22 cellular contexts compared by ENCODE assay signal in the genomic region with DNA sequence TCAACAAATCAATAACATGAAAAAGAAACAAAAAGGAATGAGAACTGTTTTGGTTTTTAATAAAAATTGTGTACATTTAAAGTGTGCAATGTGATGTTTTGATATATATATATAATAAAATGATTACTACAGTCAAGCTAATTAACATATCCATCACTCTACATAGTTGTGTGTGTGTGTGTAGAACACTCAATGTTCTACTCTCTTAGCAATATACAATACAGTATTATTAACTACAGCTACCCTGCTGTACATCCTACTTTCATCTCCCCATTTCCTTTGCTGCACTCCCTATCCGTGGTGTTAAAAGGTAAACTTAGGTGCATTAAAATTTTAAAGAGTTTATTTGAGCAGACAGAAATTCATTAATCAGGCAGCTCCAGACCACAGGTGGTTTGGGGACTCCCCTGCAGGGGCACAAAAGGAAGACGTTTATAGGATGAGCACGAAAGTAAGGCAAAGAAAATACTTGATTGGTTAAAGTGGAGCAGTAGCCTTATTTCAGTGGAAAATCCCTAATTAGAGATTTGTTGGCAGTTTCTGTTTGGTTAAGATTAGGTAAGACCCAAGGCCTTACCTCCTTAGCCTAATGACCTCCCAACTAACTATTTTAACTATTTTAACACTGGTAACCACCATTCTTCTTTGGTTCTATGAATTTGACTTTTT.
DNase-seq lines count a peak whose midpoint lies in the region; ATAC-seq, FAIRE-seq and TF ChIP-seq lines count a peak whose summit lies in the region.
"Had no signal": no experiment of that assay in that cellular context is flagged by ENCODE, and none has a peak within 500 bp of the region (broad histone marks: within the 10 kb centered on the region; RNA-seq: fewer than 3 reads in every experiment).

No MANE protein-coding gene starts in this region.

- H4K20me1 ChIP-seq in GM12878 (ENCODE audit: control insufficient read depth, insufficient read depth), result no peaks in the 10 kb centered on the region

- H3K36me3 Mint-ChIP-seq in CD4-positive, alpha-beta T cell (ENCODE audit: low read depth), result peaks cover 15% of the 10 kb centered on the region
- peaks cover 2 to 14% (median 3%) of the 10 kb centered on the region in 3 donors for H3K36me3 Mint-ChIP-seq in CD8-positive, alpha-beta memory T cell
- H3K36me3 Mint-ChIP-seq in natural killer cell, result peaks cover 14% of the 10 kb centered on the region
- H3K36me3 Mint-ChIP-seq: CD14-positive monocyte had no signal

- H3K27me3 ChIP-seq in CD4-positive, alpha-beta T cell (ENCODE audit: control insufficient read depth, insufficient read depth, low read length), result no peaks in the 10 kb centered on the region
- H3K27me3 ChIP-seq in CD8-positive, alpha-beta memory T cell (ENCODE audit: insufficient read depth, low read length, poor library complexity, severe bottlenecking), result no peaks in the 10 kb centered on the region
- no peaks in the 10 kb centered on the region for H3K27me3 ChIP-seq in GM12878 (replicated peaks in 1 of 2; ENCODE audit: control insufficient read depth in 2 of 2, insufficient read depth in 2 of 2, low read length in 1 of 2)

- peaks cover 11% of the 10 kb centered on the region for H3K9me3 ChIP-seq in CD4-positive, alpha-beta T cell (ENCODE audit: control insufficient read depth, low read length)
- H3K9me3 ChIP-seq in CD8-positive, alpha-beta memory T cell (ENCODE audit: low read length), result no peaks in the 10 kb centered on the region
- no peaks in the 10 kb centered on the region; the same call in 2 of the 3 replicates for H3K9me3 ChIP-seq in GM12878 (replicated peaks; ENCODE audit: control insufficient read depth, insufficient read depth, low read length)

- RAD21 ChIA-PET in GM12878 (lab: Charles Lee; ENCODE audit: unreplicated experiment), result interaction anchor here (1.5 to 1.7 kb wide), 2 partner anchors 11 to 62 kb away, joined by 7 to 9 read pairs; no protein-coding TSS in a partner anchor

- ATAC-seq in CD4-positive, alpha-beta T cell (ENCODE audit: poor library complexity), result peak; percentile 50
- ATAC-seq in GM12878 (peak; percentile 89), natural killer cell (peak in 2 of 3 donors; percentile 29 to 43)
- ATAC-seq: HCT116, K562 had no signal

- intact Hi-C loops in CD4-positive, alpha-beta T cell (cut with DNase I, micrococcal nuclease), result loop anchor here (5.0 kb wide), 3 partner anchors 42 to 63 kb away; a partner anchor contains a TSS
- intact Hi-C loops in GM12878 (cut with micrococcal nuclease; ENCODE audit: unreplicated experiment), result loop anchor here (5.0 to 10.0 kb wide), 2 partner anchors 62 to 150 kb away; no protein-coding TSS in a partner anchor
- intact Hi-C loops in natural killer cell (cut with micrococcal nuclease), result no loop called here

- no peaks in the 10 kb centered on the region for H3K79me2 ChIP-seq in GM12878 (ENCODE audit: control insufficient read depth, insufficient read depth, low read length)

- POLR2A ChIA-PET in CD4-positive, alpha-beta T cell (lab: Charles Lee), result interaction anchor here (1.2 to 3.7 kb wide), 7 partner anchors 23 to 164 kb away, joined by 4 to 29 read pairs (median 7); a partner anchor contains a TSS
- POLR2A ChIA-PET in CD8-positive, alpha-beta memory T cell (lab: Charles Lee), result no interaction called here
- POLR2A ChIA-PET in GM12878 (lab: Charles Lee), result no interaction called here

- H3K9me3 Mint-ChIP-seq in CD4-positive, alpha-beta T cell, result peaks cover 8% of the 10 kb centered on the region
- peaks cover 8 to 21% (median 18%) of the 10 kb centered on the region in 5 donors for H3K9me3 Mint-ChIP-seq in CD8-positive, alpha-beta memory T cell
- H3K9me3 Mint-ChIP-seq in natural killer cell, result peaks cover 0 to 7% of the 10 kb centered on the region in 2 donors

- peak overlapping the region; percentile 86 for H3K27ac Mint-ChIP-seq in CD4-positive, alpha-beta T cell
- H3K27ac Mint-ChIP-seq in CD8-positive, alpha-beta memory T cell, result peak overlapping the region in 7 of 8 donors; percentile 28 to 89 (median 70)
- peak overlapping the region; percentile 28 to 32 for H3K27ac Mint-ChIP-seq in natural killer cell

- H3K4me3 Mint-ChIP-seq in CD4-positive, alpha-beta T cell, result peak overlapping the region; percentile 65
- peak overlapping the region in 5 of 7 donors; percentile 32 to 71 (median 47) for H3K4me3 Mint-ChIP-seq in CD8-positive, alpha-beta memory T cell
- H3K4me3 Mint-ChIP-seq in natural killer cell, result no peak overlapping the region
- H3K4me3 Mint-ChIP-seq: CD14-positive monocyte had no signal

- no peak overlapping the region for H3K4me3 ChIP-seq in CD8-positive, alpha-beta memory T cell (ENCODE audit: low read length)
- H3K4me3 ChIP-seq in GM12878, result no peak overlapping the region
- H3K4me3 ChIP-seq: GM23248, K562 had no signal

- no TSS peak for BruUV-seq in GM12878 (replicated peaks; lab: Mats Ljungman, UMichigan)

- no peak for TF ChIP-seq CTCF in CD4-positive, alpha-beta T cell (IDR thresholded peaks at IDR 0.05)
- TF ChIP-seq CTCF in GM12878 (IDR thresholded peaks at IDR 0.05 in 2 of 3, conservative IDR thresholded peaks at IDR 0.05 in 1 of 3; ENCODE audit: control insufficient read depth in 2 of 3, extremely low read depth in 1 of 3, insufficient read depth in 1 of 3, low read depth in 3 of 3, low read length in 3 of 3) (no peak), natural killer cell (IDR thresholded peaks at IDR 0.05) (no peak)

- no peak for TF ChIP-seq POLR2A in GM12878 (IDR thresholded peaks at IDR 0.05; ENCODE audit: low read depth, low read length)

- H3K4me2 ChIP-seq in GM12878 (ENCODE audit: control insufficient read depth, insufficient read depth), result no peak overlapping the region

- H3K27ac ChIP-seq in CD4-positive, alpha-beta T cell (ENCODE audit: low read depth, low read length), result no peak overlapping the region
- H3K27ac ChIP-seq in CD8-positive, alpha-beta memory T cell (ENCODE audit: low read depth, low read length), result no peak overlapping the region
- H3K27ac ChIP-seq in GM12878 (ENCODE audit: control insufficient read depth, insufficient read depth), result no peak overlapping the region
- H3K27ac ChIP-seq: GM23248 had no signal

- WGBS in GM12878 (ENCODE audit: insufficient coverage, insufficient replicate concordance, low lambda C conversion rate, missing lambda C conversion rate), result 24% methylated on average over 3 of the region's 3 CpGs

- TF ChIP-seq RAD21 in GM12878 (IDR thresholded peaks at IDR 0.05; ENCODE audit: insufficient read depth, low read depth, low read length), result no peak

- no peak overlapping the region for H2AFZ ChIP-seq in GM12878 (ENCODE audit: control insufficient read depth, low read depth, low read length)
- H2AFZ ChIP-seq: GM23248 had no signal

- H3K4me1 Mint-ChIP-seq in CD4-positive, alpha-beta T cell (ENCODE audit: low read depth), result peaks cover 56% of the 10 kb centered on the region
- H3K4me1 Mint-ChIP-seq in CD8-positive, alpha-beta memory T cell, result peaks cover 45 to 50% (median 50%) of the 10 kb centered on the region in 3 donors
- H3K4me1 Mint-ChIP-seq in natural killer cell, result peaks cover 15 to 31% of the 10 kb centered on the region in 2 donors
- H3K4me1 Mint-ChIP-seq: CD14-positive monocyte had no signal

- no peaks in the 10 kb centered on the region for H3K36me3 ChIP-seq in CD8-positive, alpha-beta memory T cell (ENCODE audit: insufficient read depth, low read length)
- no peaks in the 10 kb centered on the region for H3K36me3 ChIP-seq in GM12878 (ENCODE audit: control insufficient read depth in 2 of 2, insufficient read depth in 2 of 2, low read length in 1 of 2)

- TF ChIP-seq EP300 in GM12878 (IDR thresholded peaks at IDR 0.05; ENCODE audit: borderline replicate concordance in 1 of 2, control insufficient read depth in 1 of 2, low read depth in 2 of 2, low read length in 2 of 2), result no peak

- no peak for FAIRE-seq in GM12878 (lab: Jason Lieb, UNC)
- FAIRE-seq: K562 had no signal

- in situ Hi-C loops in GM12878 (cut with MboI), result no loop called here

- no peak for DNase-seq in CD4-positive, alpha-beta T cell
- DNase-seq in CD8-positive, alpha-beta memory T cell, result no peak
- DNase-seq in GM12878 (ENCODE audit: low read depth, low spot score), result no peak
- no peak for DNase-seq in natural killer cell
- DNase-seq in SIG-M5 treated with dmso at 0.1 percent for 504 hours (lab: John Stamatoyannopoulos, UW; ENCODE audit: unreplicated experiment), result no peak
- DNase-seq in NCI-H774 (lab: John Stamatoyannopoulos, UW), result no peak
- no peak for DNase-seq in DMS79 treated with DMSO at 0.1 percent for 48 hours (lab: John Stamatoyannopoulos, UW)
- DNase-seq: Calu3; DMS53; MV-4-11; NCI-H1417; NCI-H2029; NCI-H2171; NCI-H446; NCI-H69; NK-92 treated with Interleukin-12 subunit alpha and Interleukin-12 subunit beta, amount 100 ng/mL, for 24 hours; RPMI8226; SIG-M5 had no signal

- SMC1A ChIA-PET in GM12878 (lab: Charles Lee; ENCODE audit: uncharacterized antibody, unreplicated experiment), result interaction anchor here (1.4 to 1.8 kb wide), 3 partner anchors 10 to 64 kb away, joined by 3 to 5 read pairs (median 5); no protein-coding TSS in a partner anchor

- no peak overlapping the region for H3K9ac ChIP-seq in GM12878 (ENCODE audit: control insufficient read depth, insufficient read depth, low read length)
- H3K9ac ChIP-seq: GM23248 had no signal

- no peaks in the 10 kb centered on the region for H3K27me3 Mint-ChIP-seq in CD4-positive, alpha-beta T cell
- no peaks in the 10 kb centered on the region for H3K27me3 Mint-ChIP-seq in CD8-positive, alpha-beta memory T cell
- H3K27me3 Mint-ChIP-seq in natural killer cell (ENCODE audit: low read depth in 2 of 2), result no peaks in the 10 kb centered on the region

- peaks cover 48% of the 10 kb centered on the region for H3K4me1 ChIP-seq in CD8-positive, alpha-beta memory T cell (ENCODE audit: insufficient read depth, low read length)
- H3K4me1 ChIP-seq in GM12878 (ENCODE audit: control insufficient read depth, insufficient read depth, low read length), result no peaks in the 10 kb centered on the region

- CTCF ChIA-PET in CD4-positive, alpha-beta T cell (lab: Charles Lee), result interaction anchor here (1.6 to 2.2 kb wide), 3 partner anchors 62 to 278 kb away, joined by 9 to 15 read pairs (median 10); no protein-coding TSS in a partner anchor
- CTCF ChIA-PET in CD8-positive, alpha-beta memory T cell (lab: Charles Lee), result interaction anchor here (1.2 to 2.4 kb wide), 7 partner anchors 44 to 277 kb away, joined by 3 to 28 read pairs (median 8); no protein-coding TSS in a partner anchor
- CTCF ChIA-PET in GM12878 (lab: Yijun Ruan, JAX), result interaction anchor here (1.1 to 1.7 kb wide), 3 partner anchors 37 to 155 kb away, joined by 3 to 12 read pairs (median 3); no protein-coding TSS in a partner anchor

TF ChIP-seq in GM12878, 131 proteins besides CTCF, POLR2A, EP300 and RAD21:
- TF ChIP-seq NR2F1 (conservative IDR thresholded peaks at IDR 0.05), result peak; percentile 64
- peak; percentile 74 for TF ChIP-seq MTA2 (IDR thresholded peaks at IDR 0.05; ENCODE audit: low read depth)
- TF ChIP-seq, protein P1, sequence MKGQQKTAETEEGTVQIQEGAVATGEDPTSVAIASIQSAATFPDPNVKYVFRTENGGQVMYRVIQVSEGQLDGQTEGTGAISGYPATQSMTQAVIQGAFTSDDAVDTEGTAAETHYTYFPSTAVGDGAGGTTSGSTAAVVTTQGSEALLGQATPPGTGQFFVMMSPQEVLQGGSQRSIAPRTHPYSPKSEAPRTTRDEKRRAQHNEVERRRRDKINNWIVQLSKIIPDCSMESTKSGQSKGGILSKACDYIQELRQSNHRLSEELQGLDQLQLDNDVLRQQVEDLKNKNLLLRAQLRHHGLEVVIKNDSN (IDR thresholded peaks at IDR 0.05; ENCODE audit: borderline replicate concordance, extremely low read length, insufficient read depth, low read depth, low read length), result no peak

Comparison
In these comparisons a context has a peak if more than half of its experiments do, and no peak if none do; other contexts are left out.
1. ATAC-seq: peak in every context shown above with its lines; median percentile 89 in GM12878; 50 in CD4-positive, alpha-beta T cell; 36 in natural killer cell.
2. H3K27ac Mint-ChIP-seq: peak in every context shown above with its lines; median percentile 86 in CD4-positive, alpha-beta T cell; 70 in CD8-positive, alpha-beta memory T cell; 30 in natural killer cell.